10 cellular contexts compared by ENCODE assay signal in genomic region chr13:50400930-50401553, GRCh38.
DNase-seq lines count a peak whose midpoint lies in the region; ATAC-seq and TF ChIP-seq lines count a peak whose summit lies in the region.
"Had no signal": no experiment of that assay in that cellular context is flagged by ENCODE, and none has a peak within 500 bp of the region (broad histone marks: within the 10 kb centered on the region; RNA-seq: fewer than 3 reads in every experiment).

No MANE protein-coding gene starts in this region.

- in situ Hi-C loops in G401 (cut with HindIII; ENCODE audit: low sequenced_read_pairs) (no loop called here), ACHN (cut with HindIII; ENCODE audit: low pct_ligation_motif_present, low pct_unique_long_range_greater_than_20kb, low sequenced_read_pairs) (no loop called here)

- 25 to 58% (median 37%) methylated on average over 3 of the region's 3 CpGs for WGBS in psoas muscle, 3 donors

- peaks cover 13% of the 10 kb centered on the region for H3K4me1 ChIP-seq in psoas muscle

- H3K4me3 ChIP-seq in fibroblast of villous mesenchyme (ENCODE audit: low read depth, low read length) (no peak overlapping the region), psoas muscle (no peak overlapping the region)

- H3K27me3 ChIP-seq in psoas muscle (ENCODE audit: insufficient read depth in 3 of 3, low read length in 2 of 3): no peaks in the 10 kb centered on the region

- H3K27ac ChIP-seq in RWPE1: peak overlapping the region; percentile 66
- no peak overlapping the region for H3K27ac ChIP-seq in psoas muscle

- no peaks in the 10 kb centered on the region for H3K9me3 ChIP-seq in psoas muscle

- POLR2A ChIA-PET in RWPE1 (lab: Yijun Ruan, JAX; ENCODE audit: low non-redundant PET): interaction anchor here (0.6 kb wide), 1 partner anchor 66 kb away, joined by 3 read pairs; no protein-coding TSS in a partner anchor

- intact Hi-C loops in psoas muscle (cut with DNase I): no loop called here

- CTCF ChIA-PET in RWPE1 (lab: Yijun Ruan, JAX): interaction anchor here (0.6 kb wide), 1 partner anchor 9 kb away, joined by 3 read pairs; no protein-coding TSS in a partner anchor

- TF ChIP-seq CTCF in RWPE1 (conservative IDR thresholded peaks at IDR 0.05; ENCODE audit: low read depth) (no peak), fibroblast of villous mesenchyme (IDR thresholded peaks at IDR 0.05; ENCODE audit: insufficient read depth, low read depth, low read length) (no peak), psoas muscle (IDR thresholded peaks at IDR 0.05) (no peak)

- DNase-seq in G401 (ENCODE audit: low spot score): peak; percentile 69
- DNase-seq in RWPE1 (ENCODE audit: low spot score): peak; percentile 48
- peak; percentile 47 for DNase-seq in fibroblast of villous mesenchyme (ENCODE audit: low read depth)
- DNase-seq in psoas muscle: no peak
- no peak for DNase-seq in NCI-H526 treated with DMSO at 0.1 percent for 48 hours (lab: John Stamatoyannopoulos, UW)
- DNase-seq in ACHN: no peak
- DNase-seq in NCI-H345 treated with DMSO at 0.1 percent for 48 hours (lab: John Stamatoyannopoulos, UW; ENCODE audit: unreplicated experiment): no peak
- DNase-seq: MV-4-11 had no signal

- H3K36me3 ChIP-seq in psoas muscle (ENCODE audit: insufficient read depth in 1 of 2, low read depth in 1 of 2): no peaks in the 10 kb centered on the region

- ATAC-seq in psoas muscle (peak in 3 of 4 donors; percentile 43 to 86 (median 48)), GM18861 (IDR thresholded peaks at IDR 0.05; ENCODE audit: unreplicated experiment) (no peak)
- ATAC-seq: activated naive CD4-positive, alpha-beta T cell treated with anti-CD3 and anti-CD28 coated beads, Interleukin-2, amount 50 U/mL, for 72 hours had no signal

Comparison
In these comparisons a context has a peak if more than half of its experiments do, and no peak if none do; other contexts are left out.
1. DNase-seq: peak in G401 (single experiment), RWPE1 (single experiment) and fibroblast of villous mesenchyme (single experiment); none in psoas muscle (0 of 2), NCI-H526 treated with DMSO at 0.1 percent for 48 hours (single experiment), ACHN (single experiment) and NCI-H345 treated with DMSO at 0.1 percent for 48 hours (single experiment).